In genomic region chr11:112073941-112074811, GRCh38 we compare ENCODE assay signal across 8 cellular contexts. TPM values are rescaled to one million over a fixed set of nuclear protein-coding genes. Genes with fewer than 3 reads are reported as not detected.
DNase-seq lines count a peak whose midpoint lies in the region; ATAC-seq lines count a peak whose summit lies in the region.

Gene NKAPD1 (plus strand): TSS chr11:112074299. CDS start chr11:112075575, 1,276 bp downstream.
Gene PIH1D2 (minus strand): TSS chr11:112074017. CDS start chr11:112073174, 843 bp downstream.

- peak within 1 kb of the TSS; percentile 97 for H3K9ac ChIP-seq in endocrine pancreas (ENCODE audit: control insufficient read depth, insufficient read depth, low read length)
- H3K9ac ChIP-seq in mesendoderm (ENCODE audit: low read length): peak within 1 kb of the TSS; percentile 97

- peak within 1 kb of the TSS; percentile 92 for H3K18ac ChIP-seq in mesendoderm (ENCODE audit: low read length)

- H3K56ac ChIP-seq in mesendoderm (ENCODE audit: low read length): peak within 1 kb of the TSS; percentile 94

- no peak within 1 kb of the TSS for H4K8ac ChIP-seq in mesendoderm (ENCODE audit: low read depth, low read length)

- ATAC-seq in GM19467 (IDR thresholded peaks at IDR 0.05; ENCODE audit: unreplicated experiment): peak; percentile 67

- peak within 1 kb of the TSS; percentile 95 for H3K4me2 ChIP-seq in mesendoderm (ENCODE audit: low read length)

- peak within 1 kb of the TSS; percentile 27 for H2BK5ac ChIP-seq in mesendoderm (ENCODE audit: low read length)

- H3K79me2 ChIP-seq in mesendoderm (ENCODE audit: control insufficient read depth, insufficient read depth, low read length): peaks cover 9% of the 10 kb centered on the region

- H3K9me3 ChIP-seq in endocrine pancreas (ENCODE audit: control insufficient read depth, low read length): no peaks in the 10 kb centered on the region

- WGBS in mesendoderm (ENCODE audit: extremely low coverage, insufficient coverage, low lambda C conversion rate): no CpG with 5 or more reads among the region's 43 CpGs

- H3K36me3 ChIP-seq in endocrine pancreas (ENCODE audit: control insufficient read depth, insufficient read depth, low read length): no peaks in the 10 kb centered on the region
- H3K36me3 ChIP-seq in mesendoderm (ENCODE audit: control insufficient read depth, insufficient read depth, low read length): peaks cover 2% of the 10 kb centered on the region

- H2BK15ac ChIP-seq in mesendoderm (replicated peaks; ENCODE audit: low read depth): no peak within 1 kb of the TSS

- H3K4me1 ChIP-seq in endocrine pancreas (ENCODE audit: control insufficient read depth, insufficient read depth, low read length) (peaks cover 13% of the 10 kb centered on the region), mesendoderm (ENCODE audit: control insufficient read depth, low read depth, low read length) (no peaks in the 10 kb centered on the region)

- H3K79me1 ChIP-seq in mesendoderm (ENCODE audit: low read length): peaks cover 4% of the 10 kb centered on the region

- peak within 1 kb of the TSS; percentile 92 for H3K27ac ChIP-seq in mesendoderm (ENCODE audit: low read depth, low read length)

- H3K27me3 ChIP-seq in endocrine pancreas (ENCODE audit: control insufficient read depth, insufficient read depth, low read length) (no peaks in the 10 kb centered on the region), mesendoderm (ENCODE audit: insufficient read depth, low read length, poor library complexity) (no peaks in the 10 kb centered on the region)

- H3K4ac ChIP-seq in mesendoderm (ENCODE audit: low read depth, low read length): peak within 1 kb of the TSS; percentile 26

- no peak within 1 kb of the TSS for H3K23ac ChIP-seq in mesendoderm (ENCODE audit: low read length)

- DNase-seq in CMK (ENCODE audit: low read depth): peak; percentile 44
- DNase-seq in HS-27A (ENCODE audit: low read depth): peak; percentile 69
- DNase-seq in NK-92 treated with Interleukin-12 subunit alpha and Interleukin-12 subunit beta, amount 100 ng/mL, for 24 hours (lab: John Stamatoyannopoulos, UW): peak; percentile 67
- DNase-seq in activated CD8-positive, alpha-beta memory T cell treated with anti-CD3 and anti-CD28 coated beads for 48 hours (ENCODE audit: low read depth in 2 of 3, low spot score in 2 of 3): peak; percentile 51 to 69 (median 53)
- peak; percentile 95 for DNase-seq in mesendoderm
- peak; percentile 70 for DNase-seq in stimulated activated CD8-positive, alpha-beta memory T cell treated with anti-CD3 and anti-CD28 coated beads, Interleukin-15, amount 100 ng/mL, for 1 hour (ENCODE audit: low read depth)

- H2AK5ac ChIP-seq in mesendoderm (ENCODE audit: low read length): no peak within 1 kb of the TSS

- H4K5ac ChIP-seq in mesendoderm (ENCODE audit: low read length): no peak within 1 kb of the TSS

- H2BK120ac ChIP-seq in mesendoderm (ENCODE audit: low read depth, low read length): no peak within 1 kb of the TSS

- H3K4me3 ChIP-seq in endocrine pancreas (ENCODE audit: control insufficient read depth, insufficient read depth, low read length) (peak within 1 kb of the TSS; percentile 92), mesendoderm (ENCODE audit: low read length) (peak within 1 kb of the TSS; percentile 97)

RNA-seq across cellular contexts. Expression of gene NKAPD1, which starts in this region (rescaled TPM):
- 36.0 TPM for polyA plus RNA-seq in mesendoderm (2013, experiment 1 of 2)
- 37.2 TPM for polyA plus RNA-seq in mesendoderm (2013, experiment 2 of 2)

RNA-seq across cellular contexts. Expression of gene PIH1D2, which starts in this region (rescaled TPM):
- polyA plus RNA-seq in mesendoderm (2013, experiment 1 of 2): 0.80 TPM
- polyA plus RNA-seq in mesendoderm (2013, experiment 2 of 2): 0.77 TPM

Comparison
In these comparisons a context has a peak if more than half of its experiments do, and no peak if none do; other contexts are left out.
1. Peak in every context shown above with its lines: DNase-seq, ATAC-seq, H3K4me3 ChIP-seq and H3K27ac ChIP-seq.
2. DNase-seq: peak in every context shown above with its lines; median percentile 95 in mesendoderm; 70 in stimulated activated CD8-positive, alpha-beta memory T cell treated with anti-CD3 and anti-CD28 coated beads, Interleukin-15, amount 100 ng/mL, for 1 hour; 69 in HS-27A; 67 in NK-92 treated with Interleukin-12 subunit alpha and Interleukin-12 subunit beta, amount 100 ng/mL, for 24 hours; 53 in activated CD8-positive, alpha-beta memory T cell treated with anti-CD3 and anti-CD28 coated beads for 48 hours; 44 in CMK.